Comparison of ENCODE assay signal across 10 cellular contexts in genomic region chr6:75968143-75968542, GRCh38.
"Had no signal": no experiment of that assay in that cellular context is flagged by ENCODE, and none has a peak within 500 bp of the region (broad histone marks: within the 10 kb centered on the region; RNA-seq: fewer than 3 reads in every experiment).

No MANE protein-coding gene starts in this region.

- H3K9me3 Mint-ChIP-seq: HFFc6 had no signal

- H3K9me3 ChIP-seq: HAP-1 had no signal

- H2AFZ ChIP-seq: GM23248 had no signal

- ATAC-seq: HCT116 had no signal

- H3K27ac Mint-ChIP-seq: HFFc6 had no signal

- H3K4me3 Mint-ChIP-seq: HFFc6 had no signal

- FAIRE-seq: HTR-8/SVneo had no signal

- H3K4me3 ChIP-seq: GM23248, HAP-1 had no signal

- H3K36me3 ChIP-seq: HAP-1 had no signal

- H3K4me1 ChIP-seq: HAP-1 had no signal

- H3K27ac ChIP-seq: GM23248, HL-60 had no signal

- H3K9ac ChIP-seq: GM23248 had no signal

- DNase-seq: GM23248, GOT3, H7, HFFc6, IMR-90, KBM-7 had no signal
